Comparison of ENCODE assay signal across 1 cellular context in genomic region chr10:7409045-7409731, GRCh38.
A peak's percentile ranks its signal among the peaks of the same experiment; 100 is the strongest.
TF ChIP-seq lines count a peak whose summit lies in the region.

No MANE protein-coding gene starts in this region.

TF ChIP-seq in K562, 482 proteins besides CTCF, POLR2A, EP300 and RAD21 (continued from another document and continues in another):
- TF ChIP-seq ZNF609 (CRISPR knock-in tag; IDR thresholded peaks at IDR 0.05; ENCODE audit: borderline replicate concordance) = no peak
- TF ChIP-seq ATF3 (IDR thresholded peaks at IDR 0.05) = no peak
- TF ChIP-seq ATF3 (CRISPR knock-in tag; conservative IDR thresholded peaks at IDR 0.05) = no peak
- no peak for TF ChIP-seq NCOA4 (IDR thresholded peaks at IDR 0.05; ENCODE audit: partially characterized antibody)
- TF ChIP-seq XRCC4 (IDR thresholded peaks at IDR 0.05; ENCODE audit: extremely low read depth, insufficient read depth, insufficient read length) = no peak
- TF ChIP-seq TCF15 (CRISPR knock-in tag; IDR thresholded peaks at IDR 0.05) = no peak
- no peak for TF ChIP-seq ZNF197 (CRISPR knock-in tag; IDR thresholded peaks at IDR 0.05; ENCODE audit: low read depth)
- TF ChIP-seq MGA (IDR thresholded peaks at IDR 0.05) = peak; percentile 58; the same call in 1 of the 2 replicates
- TF ChIP-seq AFF4 (CRISPR knock-in tag; IDR thresholded peaks at IDR 0.05) = no peak
- no peak for TF ChIP-seq GTF3C2 (IDR thresholded peaks at IDR 0.05; ENCODE audit: borderline replicate concordance, extremely low read depth, insufficient read length)
- TF ChIP-seq CCNT2 (IDR thresholded peaks at IDR 0.05; ENCODE audit: borderline replicate concordance, extremely low read depth, insufficient read length, low read depth, low read length) = no peak
- 0 out of 2 replicates have a peak, but pooled peaks have one; percentile 37 for TF ChIP-seq CC2D1A (IDR thresholded peaks at IDR 0.05)
- TF ChIP-seq USF2 (CRISPR knock-in tag; IDR thresholded peaks at IDR 0.05) = peak; percentile 53
- TF ChIP-seq CREM (IDR thresholded peaks at IDR 0.05; ENCODE audit: low read depth) = peak; percentile 69
- TF ChIP-seq ZFX (CRISPR knock-in tag; IDR thresholded peaks at IDR 0.05) = peak; percentile 26; the same call in 1 of the 2 replicates
- peak; percentile 66 for TF ChIP-seq SAP30 (IDR thresholded peaks at IDR 0.05; ENCODE audit: borderline replicate concordance, insufficient read depth, low read depth, low read length, poor library complexity, severe bottlenecking)
- peak; percentile 81 for TF ChIP-seq USF1 (CRISPR knock-in tag; IDR thresholded peaks at IDR 0.05)
- no peak for TF ChIP-seq JUN (IDR thresholded peaks at IDR 0.05; ENCODE audit: borderline replicate concordance, low read depth, low read length)
- no peak for TF ChIP-seq JUN (CRISPR knock-in tag; IDR thresholded peaks at IDR 0.05; ENCODE audit: borderline replicate concordance)
- no peak for TF ChIP-seq PTRF (tag; IDR thresholded peaks at IDR 0.05)
- no peak for TF ChIP-seq HNRNPK (IDR thresholded peaks at IDR 0.05; ENCODE audit: low read depth, low read length, poor library complexity, severe bottlenecking)
- no peak for TF ChIP-seq SRF (CRISPR knock-in tag; IDR thresholded peaks at IDR 0.05)
- TF ChIP-seq ARID2 (IDR thresholded peaks at IDR 0.05) = no peak
